ENCODE assay signal across 1 cellular context in the genomic region with DNA sequence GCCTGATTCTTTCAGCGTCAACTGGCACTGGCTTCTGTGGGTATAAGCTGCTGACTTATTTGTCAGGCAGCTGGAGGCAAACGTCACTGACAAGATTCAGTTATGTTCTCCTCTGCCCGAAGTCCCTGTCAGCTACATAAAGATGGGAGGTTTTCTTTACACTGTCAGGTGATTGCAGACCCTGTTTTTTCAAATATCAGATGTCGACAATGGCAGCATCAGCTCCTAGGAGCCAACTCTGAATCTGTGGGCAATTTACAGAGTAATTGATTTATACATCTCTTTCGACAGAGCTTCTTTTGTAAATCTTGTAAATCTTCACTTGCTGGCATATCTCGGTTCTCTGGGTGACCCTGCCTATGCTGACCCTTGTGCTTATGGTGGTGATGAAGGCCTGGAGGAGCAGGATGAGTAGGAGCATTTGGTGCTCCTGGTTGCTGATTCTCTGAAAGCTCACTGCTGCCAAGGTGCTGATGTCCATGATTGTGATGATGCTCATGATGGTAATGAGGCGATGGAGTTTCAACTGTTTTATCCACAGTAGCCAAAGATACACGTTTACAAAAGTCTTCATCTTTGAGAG.
TF ChIP-seq lines count a peak whose summit lies in the region.

No MANE protein-coding gene starts in this region.

TF ChIP-seq in HepG2, 621 proteins besides CTCF, POLR2A, EP300 and RAD21 (continued from another document):
- TF ChIP-seq ZC3H13 (CRISPR knock-in tag; IDR thresholded peaks at IDR 0.05) (peak; percentile 100), ZNF589 (CRISPR knock-in tag; conservative IDR thresholded peaks at IDR 0.05) (0 out of 2 replicates have a peak, but pooled peaks have one; percentile 24), HNRNPUL1 (IDR thresholded peaks at IDR 0.05; ENCODE audit: low read depth, low read length) (no peak), ZNF562 (CRISPR knock-in tag; IDR thresholded peaks at IDR 0.05; ENCODE audit: borderline replicate concordance) (peak; percentile 78; the same call in 1 of the 2 replicates), RFX3 (CRISPR knock-in tag; IDR thresholded peaks at IDR 0.05) (no peak), ZNF766 (CRISPR knock-in tag; IDR thresholded peaks at IDR 0.05; ENCODE audit: borderline replicate concordance) (0 out of 2 replicates have a peak, but pooled peaks have one; percentile 23), TEAD3 (CRISPR knock-in tag; optimal IDR thresholded peaks at IDR 0.05; ENCODE audit: borderline replicate concordance) (no peak), ZNF703 (CRISPR knock-in tag; IDR thresholded peaks at IDR 0.05; ENCODE audit: borderline replicate concordance) (no peak), ARHGAP35 (CRISPR knock-in tag; IDR thresholded peaks at IDR 0.05; ENCODE audit: borderline replicate concordance) (0 out of 2 replicates have a peak, but pooled peaks have one; percentile 17), ZNF17 (CRISPR knock-in tag; IDR thresholded peaks at IDR 0.05) (no peak), ZNF780A (CRISPR knock-in tag; IDR thresholded peaks at IDR 0.05) (peak; percentile 57; the same call in 1 of the 2 replicates)
- TF ChIP-seq, protein P1, sequence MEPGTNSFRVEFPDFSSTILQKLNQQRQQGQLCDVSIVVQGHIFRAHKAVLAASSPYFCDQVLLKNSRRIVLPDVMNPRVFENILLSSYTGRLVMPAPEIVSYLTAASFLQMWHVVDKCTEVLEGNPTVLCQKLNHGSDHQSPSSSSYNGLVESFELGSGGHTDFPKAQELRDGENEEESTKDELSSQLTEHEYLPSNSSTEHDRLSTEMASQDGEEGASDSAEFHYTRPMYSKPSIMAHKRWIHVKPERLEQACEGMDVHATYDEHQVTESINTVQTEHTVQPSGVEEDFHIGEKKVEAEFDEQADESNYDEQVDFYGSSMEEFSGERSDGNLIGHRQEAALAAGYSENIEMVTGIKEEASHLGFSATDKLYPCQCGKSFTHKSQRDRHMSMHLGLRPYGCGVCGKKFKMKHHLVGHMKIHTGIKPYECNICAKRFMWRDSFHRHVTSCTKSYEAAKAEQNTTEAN (CRISPR knock-in tag; conservative IDR thresholded peaks at IDR 0.05) = peak; percentile 71
- TF ChIP-seq, protein P2, sequence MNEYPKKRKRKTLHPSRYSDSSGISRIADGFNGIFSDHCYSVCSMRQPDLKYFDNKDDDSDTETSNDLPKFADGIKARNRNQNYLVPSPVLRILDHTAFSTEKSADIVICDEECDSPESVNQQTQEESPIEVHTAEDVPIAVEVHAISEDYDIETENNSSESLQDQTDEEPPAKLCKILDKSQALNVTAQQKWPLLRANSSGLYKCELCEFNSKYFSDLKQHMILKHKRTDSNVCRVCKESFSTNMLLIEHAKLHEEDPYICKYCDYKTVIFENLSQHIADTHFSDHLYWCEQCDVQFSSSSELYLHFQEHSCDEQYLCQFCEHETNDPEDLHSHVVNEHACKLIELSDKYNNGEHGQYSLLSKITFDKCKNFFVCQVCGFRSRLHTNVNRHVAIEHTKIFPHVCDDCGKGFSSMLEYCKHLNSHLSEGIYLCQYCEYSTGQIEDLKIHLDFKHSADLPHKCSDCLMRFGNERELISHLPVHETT (CRISPR knock-in tag; conservative IDR thresholded peaks at IDR 0.05) = no peak
- TF ChIP-seq, protein P3, sequence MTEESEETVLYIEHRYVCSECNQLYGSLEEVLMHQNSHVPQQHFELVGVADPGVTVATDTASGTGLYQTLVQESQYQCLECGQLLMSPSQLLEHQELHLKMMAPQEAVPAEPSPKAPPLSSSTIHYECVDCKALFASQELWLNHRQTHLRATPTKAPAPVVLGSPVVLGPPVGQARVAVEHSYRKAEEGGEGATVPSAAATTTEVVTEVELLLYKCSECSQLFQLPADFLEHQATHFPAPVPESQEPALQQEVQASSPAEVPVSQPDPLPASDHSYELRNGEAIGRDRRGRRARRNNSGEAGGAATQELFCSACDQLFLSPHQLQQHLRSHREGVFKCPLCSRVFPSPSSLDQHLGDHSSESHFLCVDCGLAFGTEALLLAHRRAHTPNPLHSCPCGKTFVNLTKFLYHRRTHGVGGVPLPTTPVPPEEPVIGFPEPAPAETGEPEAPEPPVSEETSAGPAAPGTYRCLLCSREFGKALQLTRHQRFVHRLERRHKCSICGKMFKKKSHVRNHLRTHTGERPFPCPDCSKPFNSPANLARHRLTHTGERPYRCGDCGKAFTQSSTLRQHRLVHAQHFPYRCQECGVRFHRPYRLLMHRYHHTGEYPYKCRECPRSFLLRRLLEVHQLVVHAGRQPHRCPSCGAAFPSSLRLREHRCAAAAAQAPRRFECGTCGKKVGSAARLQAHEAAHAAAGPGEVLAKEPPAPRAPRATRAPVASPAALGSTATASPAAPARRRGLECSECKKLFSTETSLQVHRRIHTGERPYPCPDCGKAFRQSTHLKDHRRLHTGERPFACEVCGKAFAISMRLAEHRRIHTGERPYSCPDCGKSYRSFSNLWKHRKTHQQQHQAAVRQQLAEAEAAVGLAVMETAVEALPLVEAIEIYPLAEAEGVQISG (CRISPR knock-in tag; IDR thresholded peaks at IDR 0.05) = peak; percentile 24; the same call in 1 of the 2 replicates
- TF ChIP-seq, protein P4, sequence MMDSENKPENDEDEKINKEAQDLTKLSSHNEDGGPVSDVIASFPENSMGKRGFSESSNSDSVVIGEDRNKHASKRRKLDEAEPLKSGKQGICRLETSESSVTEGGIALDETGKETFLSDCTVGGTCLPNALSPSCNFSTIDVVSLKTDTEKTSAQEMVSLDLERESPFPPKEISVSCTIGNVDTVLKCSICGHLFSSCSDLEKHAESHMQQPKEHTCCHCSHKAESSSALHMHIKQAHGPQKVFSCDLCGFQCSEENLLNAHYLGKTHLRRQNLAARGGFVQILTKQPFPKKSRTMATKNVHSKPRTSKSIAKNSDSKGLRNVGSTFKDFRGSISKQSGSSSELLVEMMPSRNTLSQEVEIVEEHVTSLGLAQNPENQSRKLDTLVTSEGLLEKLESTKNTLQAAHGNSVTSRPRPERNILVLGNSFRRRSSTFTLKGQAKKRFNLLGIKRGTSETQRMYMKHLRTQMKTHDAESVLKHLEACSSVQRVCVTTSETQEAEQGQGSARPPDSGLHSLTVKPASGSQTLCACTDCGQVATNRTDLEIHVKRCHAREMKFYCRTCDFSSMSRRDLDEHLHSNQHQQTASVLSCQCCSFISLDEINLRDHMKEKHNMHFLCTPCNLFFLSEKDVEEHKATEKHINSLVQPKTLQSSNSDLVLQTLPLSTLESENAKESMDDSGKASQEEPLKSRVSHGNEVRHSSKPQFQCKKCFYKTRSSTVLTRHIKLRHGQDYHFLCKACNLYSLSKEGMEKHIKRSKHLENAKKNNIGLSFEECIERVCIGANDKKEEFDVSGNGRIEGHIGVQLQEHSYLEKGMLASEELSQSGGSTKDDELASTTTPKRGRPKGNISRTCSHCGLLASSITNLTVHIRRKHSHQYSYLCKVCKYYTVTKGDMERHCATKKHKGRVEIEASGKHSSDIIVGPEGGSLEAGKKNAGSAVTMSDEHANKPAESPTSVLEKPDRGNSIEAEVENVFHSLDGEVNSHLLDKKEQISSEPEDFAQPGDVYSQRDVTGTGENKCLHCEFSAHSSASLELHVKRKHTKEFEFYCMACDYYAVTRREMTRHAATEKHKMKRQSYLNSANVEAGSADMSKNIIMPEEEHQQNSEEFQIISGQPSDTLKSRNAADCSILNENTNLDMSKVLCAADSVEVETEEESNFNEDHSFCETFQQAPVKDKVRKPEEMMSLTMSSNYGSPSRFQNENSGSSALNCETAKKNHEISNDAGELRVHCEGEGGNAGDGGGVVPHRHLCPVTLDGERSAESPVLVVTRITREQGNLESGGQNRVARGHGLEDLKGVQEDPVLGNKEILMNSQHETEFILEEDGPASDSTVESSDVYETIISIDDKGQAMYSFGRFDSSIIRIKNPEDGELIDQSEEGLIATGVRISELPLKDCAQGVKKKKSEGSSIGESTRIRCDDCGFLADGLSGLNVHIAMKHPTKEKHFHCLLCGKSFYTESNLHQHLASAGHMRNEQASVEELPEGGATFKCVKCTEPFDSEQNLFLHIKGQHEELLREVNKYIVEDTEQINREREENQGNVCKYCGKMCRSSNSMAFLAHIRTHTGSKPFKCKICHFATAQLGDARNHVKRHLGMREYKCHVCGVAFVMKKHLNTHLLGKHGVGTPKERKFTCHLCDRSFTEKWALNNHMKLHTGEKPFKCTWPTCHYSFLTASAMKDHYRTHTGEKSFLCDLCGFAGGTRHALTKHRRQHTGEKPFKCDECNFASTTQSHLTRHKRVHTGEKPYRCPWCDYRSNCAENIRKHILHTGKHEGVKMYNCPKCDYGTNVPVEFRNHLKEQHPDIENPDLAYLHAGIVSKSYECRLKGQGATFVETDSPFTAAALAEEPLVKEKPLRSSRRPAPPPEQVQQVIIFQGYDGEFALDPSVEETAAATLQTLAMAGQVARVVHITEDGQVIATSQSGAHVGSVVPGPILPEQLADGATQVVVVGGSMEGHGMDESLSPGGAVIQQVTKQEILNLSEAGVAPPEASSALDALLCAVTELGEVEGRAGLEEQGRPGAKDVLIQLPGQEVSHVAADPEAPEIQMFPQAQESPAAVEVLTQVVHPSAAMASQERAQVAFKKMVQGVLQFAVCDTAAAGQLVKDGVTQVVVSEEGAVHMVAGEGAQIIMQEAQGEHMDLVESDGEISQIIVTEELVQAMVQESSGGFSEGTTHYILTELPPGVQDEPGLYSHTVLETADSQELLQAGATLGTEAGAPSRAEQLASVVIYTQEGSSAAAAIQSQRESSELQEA (CRISPR knock-in tag; IDR thresholded peaks at IDR 0.05; ENCODE audit: not compliant biosample characterization) = no peak
- TF ChIP-seq, protein P5, sequence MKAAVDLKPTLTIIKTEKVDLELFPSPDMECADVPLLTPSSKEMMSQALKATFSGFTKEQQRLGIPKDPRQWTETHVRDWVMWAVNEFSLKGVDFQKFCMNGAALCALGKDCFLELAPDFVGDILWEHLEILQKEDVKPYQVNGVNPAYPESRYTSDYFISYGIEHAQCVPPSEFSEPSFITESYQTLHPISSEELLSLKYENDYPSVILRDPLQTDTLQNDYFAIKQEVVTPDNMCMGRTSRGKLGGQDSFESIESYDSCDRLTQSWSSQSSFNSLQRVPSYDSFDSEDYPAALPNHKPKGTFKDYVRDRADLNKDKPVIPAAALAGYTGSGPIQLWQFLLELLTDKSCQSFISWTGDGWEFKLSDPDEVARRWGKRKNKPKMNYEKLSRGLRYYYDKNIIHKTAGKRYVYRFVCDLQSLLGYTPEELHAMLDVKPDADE (CRISPR knock-in tag; IDR thresholded peaks at IDR 0.05) = 0 out of 2 replicates have a peak, but pooled peaks have one; percentile 31
- TF ChIP-seq, protein P6, sequence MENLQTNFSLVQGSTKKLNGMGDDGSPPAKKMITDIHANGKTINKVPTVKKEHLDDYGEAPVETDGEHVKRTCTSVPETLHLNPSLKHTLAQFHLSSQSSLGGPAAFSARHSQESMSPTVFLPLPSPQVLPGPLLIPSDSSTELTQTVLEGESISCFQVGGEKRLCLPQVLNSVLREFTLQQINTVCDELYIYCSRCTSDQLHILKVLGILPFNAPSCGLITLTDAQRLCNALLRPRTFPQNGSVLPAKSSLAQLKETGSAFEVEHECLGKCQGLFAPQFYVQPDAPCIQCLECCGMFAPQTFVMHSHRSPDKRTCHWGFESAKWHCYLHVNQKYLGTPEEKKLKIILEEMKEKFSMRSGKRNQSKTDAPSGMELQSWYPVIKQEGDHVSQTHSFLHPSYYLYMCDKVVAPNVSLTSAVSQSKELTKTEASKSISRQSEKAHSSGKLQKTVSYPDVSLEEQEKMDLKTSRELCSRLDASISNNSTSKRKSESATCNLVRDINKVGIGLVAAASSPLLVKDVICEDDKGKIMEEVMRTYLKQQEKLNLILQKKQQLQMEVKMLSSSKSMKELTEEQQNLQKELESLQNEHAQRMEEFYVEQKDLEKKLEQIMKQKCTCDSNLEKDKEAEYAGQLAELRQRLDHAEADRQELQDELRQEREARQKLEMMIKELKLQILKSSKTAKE (CRISPR knock-in tag; IDR thresholded peaks at IDR 0.05; ENCODE audit: borderline replicate concordance) = peak; percentile 36; the same call in 1 of the 2 replicates
- TF ChIP-seq, protein P7, sequence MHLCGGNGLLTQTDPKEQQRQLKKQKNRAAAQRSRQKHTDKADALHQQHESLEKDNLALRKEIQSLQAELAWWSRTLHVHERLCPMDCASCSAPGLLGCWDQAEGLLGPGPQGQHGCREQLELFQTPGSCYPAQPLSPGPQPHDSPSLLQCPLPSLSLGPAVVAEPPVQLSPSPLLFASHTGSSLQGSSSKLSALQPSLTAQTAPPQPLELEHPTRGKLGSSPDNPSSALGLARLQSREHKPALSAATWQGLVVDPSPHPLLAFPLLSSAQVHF (CRISPR knock-in tag; IDR thresholded peaks at IDR 0.05) = peak; percentile 46; the same call in 1 of the 2 replicates
- TF ChIP-seq, protein P8, sequence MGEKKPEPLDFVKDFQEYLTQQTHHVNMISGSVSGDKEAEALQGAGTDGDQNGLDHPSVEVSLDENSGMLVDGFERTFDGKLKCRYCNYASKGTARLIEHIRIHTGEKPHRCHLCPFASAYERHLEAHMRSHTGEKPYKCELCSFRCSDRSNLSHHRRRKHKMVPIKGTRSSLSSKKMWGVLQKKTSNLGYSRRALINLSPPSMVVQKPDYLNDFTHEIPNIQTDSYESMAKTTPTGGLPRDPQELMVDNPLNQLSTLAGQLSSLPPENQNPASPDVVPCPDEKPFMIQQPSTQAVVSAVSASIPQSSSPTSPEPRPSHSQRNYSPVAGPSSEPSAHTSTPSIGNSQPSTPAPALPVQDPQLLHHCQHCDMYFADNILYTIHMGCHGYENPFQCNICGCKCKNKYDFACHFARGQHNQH (CRISPR knock-in tag; IDR thresholded peaks at IDR 0.05) = 0 out of 2 replicates have a peak, but pooled peaks have one; percentile 33
